11 cellular contexts compared by ENCODE assay signal in genomic region chr10:14532473-14533251, GRCh38.
DNase-seq lines count a peak whose midpoint lies in the region; ATAC-seq and TF ChIP-seq lines count a peak whose summit lies in the region.
"Had no signal": no experiment of that assay in that cellular context is flagged by ENCODE, and none has a peak within 500 bp of the region (broad histone marks: within the 10 kb centered on the region; RNA-seq: fewer than 3 reads in every experiment).

No MANE protein-coding gene starts in this region.

- no peaks in the 10 kb centered on the region for H3K9me3 ChIP-seq in CD8-positive, alpha-beta T cell (ENCODE audit: low read length)
- H3K9me3 ChIP-seq in mucosa of rectum (ENCODE audit: control insufficient read depth in 2 of 2, low read length in 2 of 2): no peaks in the 10 kb centered on the region

- H3K36me3 Mint-ChIP-seq in CD8-positive, alpha-beta T cell: peaks cover 80% of the 10 kb centered on the region
- H3K36me3 Mint-ChIP-seq in IgD-negative memory B cell: peaks cover 4% of the 10 kb centered on the region
- H3K36me3 Mint-ChIP-seq in chondrocyte (ENCODE audit: low read depth): no peaks in the 10 kb centered on the region

- no peaks in the 10 kb centered on the region for H3K9me3 Mint-ChIP-seq in CD8-positive, alpha-beta T cell
- H3K9me3 Mint-ChIP-seq in IgD-negative memory B cell (no peaks in the 10 kb centered on the region), chondrocyte (ENCODE audit: low read depth) (no peaks in the 10 kb centered on the region)

- peak overlapping the region; percentile 51 to 65 for H3K9ac ChIP-seq in mucosa of rectum (ENCODE audit: low read depth in 1 of 2, low read length in 2 of 2)

- peaks cover 64% of the 10 kb centered on the region for H3K4me1 ChIP-seq in CD8-positive, alpha-beta T cell (ENCODE audit: insufficient read depth, low read length)
- peaks cover 26 to 49% of the 10 kb centered on the region in 2 donors for H3K4me1 ChIP-seq in mucosa of rectum (ENCODE audit: control insufficient read depth in 2 of 2, insufficient read depth in 2 of 2, low read length in 2 of 2)

- H3K27ac Mint-ChIP-seq in CD8-positive, alpha-beta T cell: peak overlapping the region; percentile 15
- peak overlapping the region; percentile 47 to 77 (median 71) for H3K27ac Mint-ChIP-seq in IgD-negative memory B cell
- H3K27ac Mint-ChIP-seq in chondrocyte (ENCODE audit: unreplicated experiment): peak overlapping the region; percentile 63

- no peak overlapping the region for H3K27ac ChIP-seq in CD8-positive, alpha-beta T cell (ENCODE audit: low read depth, low read length)
- peak overlapping the region; percentile 67 to 84 for H3K27ac ChIP-seq in mucosa of rectum (ENCODE audit: low read depth in 2 of 2, low read length in 2 of 2)

- no peaks in the 10 kb centered on the region for H3K27me3 Mint-ChIP-seq in CD8-positive, alpha-beta T cell (ENCODE audit: low read depth)
- H3K27me3 Mint-ChIP-seq in IgD-negative memory B cell: no peaks in the 10 kb centered on the region
- H3K27me3 Mint-ChIP-seq in chondrocyte (ENCODE audit: low read depth): no peaks in the 10 kb centered on the region

- H3K36me3 ChIP-seq in CD8-positive, alpha-beta T cell (ENCODE audit: insufficient read depth, low read length): peaks cover 35% of the 10 kb centered on the region
- peaks cover 3 to 13% of the 10 kb centered on the region in 2 donors for H3K36me3 ChIP-seq in mucosa of rectum (ENCODE audit: control insufficient read depth in 2 of 2, insufficient read depth in 2 of 2, low read length in 2 of 2)

- POLR2A ChIA-PET in CD8-positive, alpha-beta T cell (lab: Charles Lee): no interaction called here

- H3K4me1 Mint-ChIP-seq in CD8-positive, alpha-beta T cell (ENCODE audit: low read depth): peaks cover 93% of the 10 kb centered on the region
- H3K4me1 Mint-ChIP-seq in IgD-negative memory B cell: peaks cover 19 to 31% (median 22%) of the 10 kb centered on the region in 3 donors
- H3K4me1 Mint-ChIP-seq in chondrocyte (ENCODE audit: low read depth): peaks cover 29% of the 10 kb centered on the region

- DNase-seq in CD8-positive, alpha-beta T cell: no peak
- DNase-seq in chondrocyte (ENCODE audit: low spot score) (no peak), NCI-H1417 treated with DMSO at 0.1 percent for 48 hours (lab: John Stamatoyannopoulos, UW) (no peak), NCI-H446 (lab: John Stamatoyannopoulos, UW) (no peak), SK-N-DZ (ENCODE audit: low spot score) (no peak)
- DNase-seq: effector memory CD4-positive, alpha-beta T cell; MV-4-11; NCI-H748 treated with DMSO at 0.1 percent for 48 hours had no signal

- CTCF ChIA-PET in CD8-positive, alpha-beta T cell (lab: Charles Lee): interaction anchor here (0.9 to 1.0 kb wide), 2 partner anchors 33 to 260 kb away, joined by 3 read pairs; no protein-coding TSS in a partner anchor

- TF ChIP-seq CTCF in CD8-positive, alpha-beta T cell (IDR thresholded peaks at IDR 0.05): no peak
- no peak for TF ChIP-seq CTCF in chondrocyte (IDR thresholded peaks at IDR 0.05)

- H3K4me3 ChIP-seq in CD8-positive, alpha-beta T cell (ENCODE audit: low read depth, low read length): no peak overlapping the region
- H3K4me3 ChIP-seq in mucosa of rectum (ENCODE audit: low read length in 2 of 2): peak overlapping the region; percentile 28 to 76

- intact Hi-C loops in CD8-positive, alpha-beta T cell (cut with DNase I, micrococcal nuclease): loop anchor here in 1 of 2 experiments (10.0 kb wide), 1 partner anchor 728 kb away; no protein-coding TSS in a partner anchor

- no peak for ATAC-seq in CD8-positive, alpha-beta T cell
- ATAC-seq in HG02610 (IDR thresholded peaks at IDR 0.05; ENCODE audit: unreplicated experiment): no peak

- H3K27me3 ChIP-seq in CD8-positive, alpha-beta T cell (ENCODE audit: insufficient read depth, low read length): no peaks in the 10 kb centered on the region
- H3K27me3 ChIP-seq in mucosa of rectum (ENCODE audit: control insufficient read depth in 2 of 2, insufficient read depth in 2 of 2, low read length in 2 of 2): no peaks in the 10 kb centered on the region

- H3K4me3 Mint-ChIP-seq in CD8-positive, alpha-beta T cell: no peak overlapping the region
- H3K4me3 Mint-ChIP-seq in IgD-negative memory B cell: no peak overlapping the region
- H3K4me3 Mint-ChIP-seq in chondrocyte (ENCODE audit: unreplicated experiment): peak overlapping the region; percentile 1

Comparison
In these comparisons a context has a peak if more than half of its experiments do, and no peak if none do; other contexts are left out.
1. H3K27ac Mint-ChIP-seq: peak in every context shown above with its lines; median percentile 71 in IgD-negative memory B cell; 63 in chondrocyte; 15 in CD8-positive, alpha-beta T cell.